In the genomic region with DNA sequence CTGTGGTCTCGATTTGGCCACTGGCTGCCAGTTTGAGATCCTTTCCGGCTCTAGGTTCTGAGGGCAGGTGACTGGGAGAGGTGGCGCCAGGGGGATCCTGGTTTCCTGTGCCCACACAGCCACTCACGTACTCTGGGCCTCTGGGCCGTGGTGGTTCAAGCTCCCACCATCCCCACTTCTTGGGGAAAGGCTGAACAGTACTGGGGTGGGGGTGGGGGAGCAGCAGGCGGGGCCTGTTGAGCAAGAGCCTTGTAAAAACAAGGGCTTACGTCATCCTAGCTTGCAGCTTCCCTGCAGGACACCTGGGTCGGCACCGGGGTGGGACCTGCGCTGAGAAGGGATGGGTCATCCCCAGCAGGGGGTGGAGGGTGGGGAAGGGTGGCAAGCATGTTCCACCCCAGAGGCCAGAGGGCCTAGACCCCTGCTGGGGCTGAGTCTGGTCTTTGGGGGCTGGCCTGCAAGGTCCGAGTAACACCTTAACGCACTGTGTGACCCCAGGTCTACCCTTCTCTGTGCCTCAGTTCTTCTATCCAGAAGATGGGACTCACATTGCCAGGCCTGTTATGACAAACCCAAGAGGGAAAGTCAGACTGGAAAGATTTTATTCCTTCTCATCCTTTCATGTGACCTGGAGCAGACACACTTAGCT, we compare ENCODE assay signal across 13 cellular contexts. TPM values are rescaled to one million over a fixed set of nuclear protein-coding genes. Genes with fewer than 3 reads are reported as not detected.
DNase-seq lines count a peak whose midpoint lies in the region; ATAC-seq, FAIRE-seq and TF ChIP-seq lines count a peak whose summit lies in the region.
"Had no signal": no experiment of that assay in that cellular context is flagged by ENCODE, and none has a peak within 500 bp of the region (broad histone marks: within the 10 kb centered on the region; RNA-seq: fewer than 3 reads in every experiment).

No MANE protein-coding gene starts in this region.

- peak overlapping the region in 3 of 5 experiments; percentile 1 to 65 (median 35) for H3K27ac Mint-ChIP-seq in brain
- no peak overlapping the region for H3K27ac Mint-ChIP-seq in chondrocyte (ENCODE audit: unreplicated experiment)
- H3K27ac Mint-ChIP-seq in progenitor cell of endocrine pancreas = no peak overlapping the region
- H3K27ac Mint-ChIP-seq: nephron progenitor cell had no signal

- CTCF ChIA-PET in A549 (lab: Yijun Ruan, JAX) = interaction anchor here (0.6 to 27.5 kb wide), 40 partner anchors 9 to 728 kb away, joined by 3 to 1085 read pairs (median 4); a partner anchor contains a TSS

- peaks cover 40% of the 10 kb centered on the region for H3K27me3 Mint-ChIP-seq in brain
- no peaks in the 10 kb centered on the region for H3K27me3 Mint-ChIP-seq in chondrocyte (ENCODE audit: low read depth)
- peaks cover 23% of the 10 kb centered on the region for H3K27me3 Mint-ChIP-seq in progenitor cell of endocrine pancreas

- intact Hi-C loops in right lobe of liver (cut with DNase I) = loop anchor here (5.0 to 10.0 kb wide), 3 partner anchors 215 to 397 kb away; no protein-coding TSS in a partner anchor

- TF ChIP-seq CTCF in A549 (IDR thresholded peaks at IDR 0.05) = no peak
- TF ChIP-seq CTCF in brain (conservative IDR thresholded peaks at IDR 0.05) = no peak
- no peak for TF ChIP-seq CTCF in right lobe of liver (IDR thresholded peaks at IDR 0.05)
- no peak for TF ChIP-seq CTCF in chondrocyte (IDR thresholded peaks at IDR 0.05)
- TF ChIP-seq CTCF in progenitor cell of endocrine pancreas (IDR thresholded peaks at IDR 0.05; ENCODE audit: unreplicated experiment) = no peak

- H3K4me1 ChIP-seq in A549 (peaks cover 42% of the 10 kb centered on the region), right lobe of liver (peaks cover 0 to 34% (median 14%) of the 10 kb centered on the region in 4 donors)

- H3K4me3 ChIP-seq in A549 (no peak overlapping the region), right lobe of liver (no peak overlapping the region)

- DNase-seq in A549 (ENCODE audit: low read depth in 1 of 2, low spot score in 1 of 2) = peak in 1 of 2 experiments; percentile 88
- DNase-seq in HT-29 (ENCODE audit: low spot score) = peak; percentile 62
- peak; percentile 82 to 90 (median 87) for DNase-seq in right lobe of liver
- no peak for DNase-seq in activated naive CD4-positive, alpha-beta T cell treated with Interleukin-2 at 50 U/mL for 16 hours
- DNase-seq in chondrocyte (ENCODE audit: low spot score) = no peak
- no peak for DNase-seq in progenitor cell of endocrine pancreas (ENCODE audit: low spot score, unreplicated experiment)
- DNase-seq: activated gamma-delta T cell treated with Interleukin-2 at 50 U/mL for 16 hours; CD4-positive, CD25-positive, alpha-beta regulatory T cell; NCI-H187 treated with DMSO at 0.1 percent for 48 hours; nephron progenitor cell had no signal

- H3K27me3 ChIP-seq in right lobe of liver = no peaks in the 10 kb centered on the region

- H3K36me3 Mint-ChIP-seq in brain (no peaks in the 10 kb centered on the region), chondrocyte (ENCODE audit: low read depth) (no peaks in the 10 kb centered on the region), progenitor cell of endocrine pancreas (ENCODE audit: insufficient read depth) (no peaks in the 10 kb centered on the region)
- H3K36me3 Mint-ChIP-seq: CD4-positive, CD25-positive, alpha-beta regulatory T cell had no signal

- TF ChIP-seq RAD21 in A549 (conservative IDR thresholded peaks at IDR 0.05 in 1 of 2, IDR thresholded peaks at IDR 0.05 in 1 of 2) = no peak; a peak in 1 of 5 replicates

- no peaks in the 10 kb centered on the region for H3K9me3 ChIP-seq in A549
- no peaks in the 10 kb centered on the region for H3K9me3 ChIP-seq in right lobe of liver

- H3K4me1 Mint-ChIP-seq in brain (peaks cover 18% of the 10 kb centered on the region), chondrocyte (ENCODE audit: low read depth) (peaks cover 8% of the 10 kb centered on the region), progenitor cell of endocrine pancreas (ENCODE audit: low read depth) (peaks cover 4% of the 10 kb centered on the region)

- TF ChIP-seq POLR2A in A549 (IDR thresholded peaks at IDR 0.05; ENCODE audit: low read length) (no peak), right lobe of liver (IDR thresholded peaks at IDR 0.05) (peak; percentile 38)

- H3K4me3 Mint-ChIP-seq in brain (peak overlapping the region in 1 of 5 experiments; percentile 2), chondrocyte (ENCODE audit: unreplicated experiment) (no peak overlapping the region), progenitor cell of endocrine pancreas (ENCODE audit: low read depth) (no peak overlapping the region)
- H3K4me3 Mint-ChIP-seq: nephron progenitor cell had no signal

- no peak for FAIRE-seq in A549 (lab: Jason Lieb, UNC)
- FAIRE-seq: TTC549 had no signal

- ATAC-seq in A549 = peak; percentile 7 to 8; a peak in 3 of 6 replicates
- peak; percentile 11 to 32 (median 14) for ATAC-seq in right lobe of liver
- no peak for ATAC-seq in activated CD4-positive, CD25-positive, alpha-beta regulatory T cell treated with anti-CD3 and anti-CD28 coated beads, Interleukin-2, amount 50 U/mL, for 24 hours

- H3K9me3 Mint-ChIP-seq in brain (peaks cover 0 to 7% (median 3%) of the 10 kb centered on the region in 5 experiments), chondrocyte (ENCODE audit: low read depth) (no peaks in the 10 kb centered on the region), progenitor cell of endocrine pancreas (ENCODE audit: low read depth) (no peaks in the 10 kb centered on the region)
- H3K9me3 Mint-ChIP-seq: CD4-positive, CD25-positive, alpha-beta regulatory T cell had no signal

- TF ChIP-seq EP300 in A549 (IDR thresholded peaks at IDR 0.05) = peak; percentile 87 to 90; a peak in 4 of 5 replicates

- POLR2A ChIA-PET in A549 (lab: Yijun Ruan, JAX) = no interaction called here

- no peaks in the 10 kb centered on the region for H3K36me3 ChIP-seq in right lobe of liver

- H3K27ac ChIP-seq in A549 = peak overlapping the region; percentile 97 to 98
- peak overlapping the region; percentile 66 to 98 (median 70) for H3K27ac ChIP-seq in right lobe of liver

- peak overlapping the region; percentile 67 for H3K4me2 ChIP-seq in A549

- 19% methylated on average over 9 of the region's 12 CpGs for WGBS in A549 (ENCODE audit: missing lambda C conversion rate)
- WGBS in right lobe of liver (ENCODE audit: insufficient coverage, low coverage, low lambda C conversion rate, missing lambda C conversion rate) = 41% methylated on average over 6 of the region's 12 CpGs

TF ChIP-seq in A549, 52 proteins besides CTCF, POLR2A, EP300 and RAD21 (continues in another document):
- TF ChIP-seq EHF (CRISPR knock-in tag; IDR thresholded peaks at IDR 0.05) (no peak), JUN (IDR thresholded peaks at IDR 0.05) (peak in 1 of 2 experiments; percentile 89; a peak in 4 of 5 replicates), CEBPB (IDR thresholded peaks at IDR 0.05) (peak; percentile 95 to 97), FOSL2 (IDR thresholded peaks at IDR 0.05) (peak; percentile 56; the same call in 1 of the 2 replicates), FOSL2 (CRISPR knock-in tag; IDR thresholded peaks at IDR 0.05) (peak; percentile 39; the same call in 1 of the 2 replicates), CBX8 (IDR thresholded peaks at IDR 0.05) (no peak), HDAC2 (IDR thresholded peaks at IDR 0.05) (no peak), GATA3 (IDR thresholded peaks at IDR 0.05; ENCODE audit: borderline replicate concordance) (peak; percentile 45; the same call in 1 of the 2 replicates)
- TF ChIP-seq, protein P1, sequence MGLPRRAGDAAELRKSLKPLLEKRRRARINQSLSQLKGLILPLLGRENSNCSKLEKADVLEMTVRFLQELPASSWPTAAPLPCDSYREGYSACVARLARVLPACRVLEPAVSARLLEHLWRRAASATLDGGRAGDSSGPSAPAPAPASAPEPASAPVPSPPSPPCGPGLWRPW (IDR thresholded peaks at IDR 0.05) = peak; percentile 66
- TF ChIP-seq, protein P2, sequence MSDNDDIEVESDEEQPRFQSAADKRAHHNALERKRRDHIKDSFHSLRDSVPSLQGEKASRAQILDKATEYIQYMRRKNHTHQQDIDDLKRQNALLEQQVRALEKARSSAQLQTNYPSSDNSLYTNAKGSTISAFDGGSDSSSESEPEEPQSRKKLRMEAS (IDR thresholded peaks at IDR 0.05) = peak; percentile 35; the same call in 1 of the 2 replicates
- TF ChIP-seq, protein P3, sequence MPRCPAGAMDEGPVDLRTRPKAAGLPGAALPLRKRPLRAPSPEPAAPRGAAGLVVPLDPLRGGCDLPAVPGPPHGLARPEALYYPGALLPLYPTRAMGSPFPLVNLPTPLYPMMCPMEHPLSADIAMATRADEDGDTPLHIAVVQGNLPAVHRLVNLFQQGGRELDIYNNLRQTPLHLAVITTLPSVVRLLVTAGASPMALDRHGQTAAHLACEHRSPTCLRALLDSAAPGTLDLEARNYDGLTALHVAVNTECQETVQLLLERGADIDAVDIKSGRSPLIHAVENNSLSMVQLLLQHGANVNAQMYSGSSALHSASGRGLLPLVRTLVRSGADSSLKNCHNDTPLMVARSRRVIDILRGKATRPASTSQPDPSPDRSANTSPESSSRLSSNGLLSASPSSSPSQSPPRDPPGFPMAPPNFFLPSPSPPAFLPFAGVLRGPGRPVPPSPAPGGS (IDR thresholded peaks at IDR 0.05) = 0 out of 3 replicates have a peak, but pooled peaks have one; percentile 75

RNA-seq across cellular contexts. Expression of a gene that starts 3.1 kb away (rescaled TPM):
- polyA plus RNA-seq in A549 (2011; rRNA removed) (35.9 and 45.4 TPM in 2 replicates), A549 (2017; fragmentation: RNase III; extraction: RNeasy Plus Mini Kit Qiagen cat#74134 plus additional on column Dnase treatment) (58.9 to 74.0 TPM (median 66.6 TPM) in 3 replicates), brain (ENCODE audit: insufficient read depth, low read depth, low replicate concordance) (17.1 TPM)
- polyA plus RNA-seq in A549 (2012; cell fraction: cytosol; rRNA removed) = 71.1 and 106 TPM in 2 replicates
- 82.9 and 128 TPM in 2 replicates for polyA plus RNA-seq in A549 (2012; cell fraction: nucleus; rRNA removed)
- 18.3 and 20.0 TPM in 2 replicates for polyA minus RNA-seq in A549 (2011; rRNA and poly(A)+ RNA removed)
- total RNA-seq in HT-29 (2014; rRNA removed; shearing (Covaris generic)) = 177 and 178 TPM in 2 replicates
- total RNA-seq in right lobe of liver (100 to 1,000 TPM; 130 to 182 (median 152) TPM), chondrocyte (20.4 to 81.4 TPM (median 78.7 TPM) in 3 replicates), progenitor cell of endocrine pancreas (19.6 and 21.3 TPM in 2 replicates)

RNA-seq across cellular contexts. Expression of a gene that starts 34.0 kb away (rescaled TPM):
- 24.5 and 33.5 TPM in 2 replicates for polyA plus RNA-seq in A549 (2011; rRNA removed)
- 42.2 and 62.3 TPM in 2 replicates for polyA plus RNA-seq in A549 (2012; cell fraction: cytosol; rRNA removed)
- 37.3 and 53.0 TPM in 2 replicates for polyA plus RNA-seq in A549 (2012; cell fraction: nucleus; rRNA removed)
- 23.1 to 26.5 TPM (median 25.8 TPM) in 3 replicates for polyA plus RNA-seq in A549 (2017; fragmentation: RNase III; extraction: RNeasy Plus Mini Kit Qiagen cat#74134 plus additional on column Dnase treatment)
- 59.2 and 69.8 TPM in 2 replicates for polyA minus RNA-seq in A549 (2011; rRNA and poly(A)+ RNA removed)
- total RNA-seq in HT-29 (2014; rRNA removed; shearing (Covaris generic)) = 98.1 and 98.6 TPM in 2 replicates
- polyA plus RNA-seq in brain (ENCODE audit: insufficient read depth, low read depth, low replicate concordance) = 45.1 TPM
- 10 to 100 TPM in 5 of 6 experiments, 1 to 10 TPM in 1; 6.9 to 25.3 (median 13.7) TPM for total RNA-seq in right lobe of liver
- total RNA-seq in chondrocyte = 36.8 to 42.3 TPM (median 41.4 TPM) in 3 replicates
- 26.0 and 31.0 TPM in 2 replicates for total RNA-seq in progenitor cell of endocrine pancreas

Comparison
In these comparisons a context has a peak if more than half of its experiments do, and no peak if none do; other contexts are left out.
1. ATAC-seq: peak in A549 (2 of 2) and right lobe of liver (4 of 4); none in activated CD4-positive, CD25-positive, alpha-beta regulatory T cell treated with anti-CD3 and anti-CD28 coated beads, Interleukin-2, amount 50 U/mL, for 24 hours (0 of 2).
2. DNase-seq: peak in HT-29 (single experiment) and right lobe of liver (3 of 3); none in activated naive CD4-positive, alpha-beta T cell treated with Interleukin-2 at 50 U/mL for 16 hours (single experiment), chondrocyte (single experiment) and progenitor cell of endocrine pancreas (single experiment).
3. H3K27ac Mint-ChIP-seq: peak in brain (3 of 5); none in chondrocyte (single experiment) and progenitor cell of endocrine pancreas (single experiment).